15 cellular contexts compared by ENCODE assay signal in genomic region chr5:96096724-96097123, GRCh38.
"Had no signal": no experiment of that assay in that cellular context is flagged by ENCODE, and none has a peak within 500 bp of the region (broad histone marks: within the 10 kb centered on the region; RNA-seq: fewer than 3 reads in every experiment).

No MANE protein-coding gene starts in this region.

- H3K27me3 ChIP-seq: brain microvascular endothelial cell, right lobe of liver, spleen, transverse colon had no signal

- DNase-seq: activated CD4-positive, alpha-beta memory T cell treated with anti-CD3 and anti-CD28 coated beads, Interleukin-2, amount 10 ng/mL, durations not matched to agents 7 days and 5 days; activated gamma-delta T cell treated with Interleukin-2 at 50 U/mL for 16 hours; activated naive CD8-positive, alpha-beta T cell treated with anti-CD3 and anti-CD28 coated beads for 36 hours; activated T-cell treated with anti-CD3 and anti-CD28 coated beads, Interleukin-2, amount 50 U/mL, for 72 hours; brain microvascular endothelial cell; effector memory CD4-positive, alpha-beta T cell; head of caudate nucleus; occipital lobe; psoas muscle; right lobe of liver; spleen; stimulated activated CD4-positive, alpha-beta T cell treated with anti-CD3 and anti-CD28 coated beads, Interleukin-1b, Interleukin-23, amount 100 ng/mL, for 48 hours; stimulated activated naive B cell treated with anti-CD40 and anti-IgM and Interleukin-4, amounts not matched to agents 10 μg/mL and 1 μg/mL and 100 μg/mL, for 72 hours; substantia nigra; transverse colon had no signal

- H3K36me3 ChIP-seq: brain microvascular endothelial cell, right lobe of liver, spleen, transverse colon had no signal

- H3K9me3 ChIP-seq: right lobe of liver, transverse colon had no signal

- H3K4me3 ChIP-seq: psoas muscle, right lobe of liver, spleen, transverse colon had no signal

- H3K4me1 ChIP-seq: spleen, transverse colon had no signal

- H3K27ac ChIP-seq: brain microvascular endothelial cell, psoas muscle, right lobe of liver, spleen, transverse colon had no signal
